ENCODE assay signal across 24 cellular contexts in genomic region chr10:112706580-112706979, GRCh38.
"Had no signal": no experiment of that assay in that cellular context is flagged by ENCODE, and none has a peak within 500 bp of the region (broad histone marks: within the 10 kb centered on the region; RNA-seq: fewer than 3 reads in every experiment).

No MANE protein-coding gene starts in this region.

- H3K27ac Mint-ChIP-seq: activated CD4-positive, alpha-beta T cell treated with anti-CD3 and anti-CD28 coated beads for 36 hours; brain had no signal

- DNase-seq: activated CD4-positive, alpha-beta T cell treated with anti-CD3 and anti-CD28 coated beads for 36 hours; activated CD4-positive, alpha-beta T cell treated with anti-CD3 and anti-CD28 coated beads, Interleukin-2, amount 50 U/mL, for 4 hours; activated CD8-positive, alpha-beta memory T cell treated with anti-CD3 and anti-CD28 coated beads for 24 hours; activated effector memory CD4-positive, alpha-beta T cell treated with anti-CD3 and anti-CD28 coated beads, Interleukin-2, amount 50 U/mL, for 16 hours; activated naive CD4-positive, alpha-beta T cell treated with Interleukin-2 at 50 U/mL for 16 hours; activated T-cell treated with anti-CD3 and anti-CD28 coated beads, Interleukin-2, amount 50 U/mL, for 4 hours; amygdala; Kasumi-1; NCI-H1105 treated with DMSO at 0.1 percent for 48 hours; NCI-H1436 treated with DMSO at 0.1 percent for 48 hours; NCI-H187; NCI-H2081; NCI-H510A treated with DMSO at 0.1 percent for 48 hours; NCI-H69; NK-92 treated with Interleukin-12 subunit alpha and Interleukin-12 subunit beta, amount 100 ng/mL, for 24 hours; OCI-M1; RPMI8226; SK-N-SH; T-helper 1 cell; WERI-Rb-1 had no signal

- H3K4me3 Mint-ChIP-seq: activated CD4-positive, alpha-beta T cell treated with anti-CD3 and anti-CD28 coated beads for 36 hours; activated T-cell treated with anti-CD3 and anti-CD28 coated beads, Interleukin-2, amount 50 U/mL, for 4 hours; brain; central memory CD8-positive, alpha-beta T cell had no signal

- H3K27me3 Mint-ChIP-seq: activated CD4-positive, alpha-beta T cell treated with anti-CD3 and anti-CD28 coated beads for 36 hours; brain; central memory CD8-positive, alpha-beta T cell had no signal

- ATAC-seq: activated CD4-positive, alpha-beta T cell treated with anti-CD3 and anti-CD28 coated beads for 36 hours; activated T-cell treated with anti-CD3 and anti-CD28 coated beads, Interleukin-2, amount 50 U/mL, for 4 hours; Panc1; Right ventricle myocardium inferior had no signal

- H3K4me1 Mint-ChIP-seq: central memory CD8-positive, alpha-beta T cell had no signal

- H3K9me3 Mint-ChIP-seq: activated T-cell treated with anti-CD3 and anti-CD28 coated beads, Interleukin-2, amount 50 U/mL, for 4 hours; brain; central memory CD8-positive, alpha-beta T cell had no signal
